Comparison of ENCODE assay signal across 32 cellular contexts in genomic region chrX:107207943-107208342, GRCh38. TPM values are rescaled to one million over a fixed set of nuclear protein-coding genes. Genes with fewer than 3 reads are reported as not detected.
"Had no signal": no experiment of that assay in that cellular context is flagged by ENCODE, and none has a peak within 500 bp of the region (broad histone marks: within the 10 kb centered on the region; RNA-seq: fewer than 3 reads in every experiment).

No MANE protein-coding gene starts in this region.

- H3K4me2 ChIP-seq: neural progenitor cell, smooth muscle cell had no signal

- H3K9ac ChIP-seq: neural progenitor cell, parathyroid adenoma had no signal

- H3K27me3 ChIP-seq: ovary, suprapubic skin, testis, tibial artery, transverse colon, upper lobe of right lung, uterus had no signal

- H3K9me3 ChIP-seq: ovary, spleen, suprapubic skin, testis, tibial artery, transverse colon, upper lobe of right lung, uterus had no signal

- H3K79me2 ChIP-seq: parathyroid adenoma had no signal

- H2AFZ ChIP-seq: neural progenitor cell, parathyroid adenoma had no signal

- DNase-seq: natural killer cell; occipital lobe; ovary; psoas muscle; right cardiac atrium; spleen; stimulated activated CD4-positive, alpha-beta T cell treated with anti-CD3 and anti-CD28 coated beads, Interleukin-12 subunit alpha, Interleukin-12 subunit beta, amount 100 ng/mL, for 4 hours; stimulated activated CD4-positive, alpha-beta T cell treated with anti-CD3 and anti-CD28 coated beads, Interleukin-1b, Interleukin-23, amount 100 ng/mL, for 48 hours; stimulated activated CD4-positive, alpha-beta T cell treated with anti-CD3 and anti-CD28 coated beads, Interleukin-4, amount 100 ng/mL, for 1 hour; stimulated activated CD4-positive, alpha-beta T cell treated with anti-CD3 and anti-CD28 coated beads, Interleukin-4, amount 100 ng/mL, for 4 hours; stimulated activated CD8-positive, alpha-beta memory T cell treated with anti-CD3 and anti-CD28 coated beads, Interleukin-4, amount 100 ng/mL, for 48 hours; stimulated activated naive CD4-positive, alpha-beta T cell; stimulated activated naive CD8-positive, alpha-beta T cell treated with anti-CD3 and anti-CD28 coated beads, Interleukin-15, amount 100 ng/mL, for 72 hours; stimulated activated naive CD8-positive, alpha-beta T cell treated with anti-CD3 and anti-CD28 coated beads, Interleukin-15, Interleukin-2, amounts not matched to agents 100 U/mL and 50 U/mL, for 24 hours; substantia nigra; testis; tibial artery; transverse colon; upper lobe of right lung; uterus had no signal

- H3K27ac ChIP-seq: neural progenitor cell, ovary, parathyroid adenoma, psoas muscle, skin epidermis, spleen, suprapubic skin, testis, tibial artery, transverse colon, upper lobe of right lung, uterus had no signal

- H3K4me3 ChIP-seq: neural progenitor cell, ovary, psoas muscle, skin epidermis, smooth muscle cell, spleen, suprapubic skin, testis, tibial artery, transverse colon, upper lobe of right lung, uterus had no signal

- H3K36me3 ChIP-seq: neural progenitor cell, ovary, spleen, suprapubic skin, tibial artery, transverse colon, upper lobe of right lung, uterus had no signal

- H3K4me1 ChIP-seq: neural progenitor cell, parathyroid adenoma, psoas muscle, suprapubic skin, testis, tibial artery, transverse colon, upper lobe of right lung, uterus had no signal

- ATAC-seq: natural killer cell; psoas muscle; right cardiac atrium; sciatic nerve; stimulated activated memory B cell treated with anti-CD40 and anti-IgM and Interleukin-4, amounts not matched to agents 10 μg/mL and 1 μg/mL and 100 μg/mL, for 72 hours; stimulated activated naive CD8-positive, alpha-beta T cell treated with anti-CD3 and anti-CD28 coated beads, Interleukin-15, amount 100 ng/mL, for 72 hours; stimulated activated naive CD8-positive, alpha-beta T cell treated with anti-CD3 and anti-CD28 coated beads, Interleukin-15, Interleukin-2, amounts not matched to agents 100 U/mL and 50 U/mL, for 24 hours; upper lobe of right lung had no signal

RNA-seq across cellular contexts. Expression of gene DNAAF6, which starts 1.5 kb away (rescaled TPM):
- total RNA-seq: natural killer cell, occipital lobe, osteoblast, progenitor cell of endocrine pancreas, psoas muscle, renal cortical epithelial cell, right cardiac atrium, sciatic nerve, smooth muscle cell, spleen, suprapubic skin, transverse colon, upper lobe of right lung, urinary bladder had no signal
- polyA plus RNA-seq: neural cell, ovary, psoas muscle, right cardiac atrium, smooth muscle cell, spleen, urinary bladder had no signal

RNA-seq across cellular contexts. Expression of gene NUP62CL, which starts 1.7 kb away (rescaled TPM):
- total RNA-seq: osteoblast had no signal
- polyA plus RNA-seq: smooth muscle cell had no signal
